ENCODE assay signal across 15 cellular contexts in genomic region chr12:85527192-85527591, GRCh38.
A peak's percentile ranks its signal among the peaks of the same experiment; 100 is the strongest.
DNase-seq lines count a peak whose midpoint lies in the region; ATAC-seq, FAIRE-seq and TF ChIP-seq lines count a peak whose summit lies in the region.
"Had no signal": no experiment of that assay in that cellular context is flagged by ENCODE, and none has a peak within 500 bp of the region (broad histone marks: within the 10 kb centered on the region; RNA-seq: fewer than 3 reads in every experiment).

No MANE protein-coding gene starts in this region.

- no peaks in the 10 kb centered on the region for H3K27me3 Mint-ChIP-seq in activated T-helper 2 cell treated with anti-CD3 and anti-CD28 coated beads, Interferon-gamma antibody, Interleukin-2, Interleukin-4, amounts not matched to agents 10 μg/mL and 5 μg/mL and 100 μg/mL, durations not matched to agents 14 hours and 24 hours and 36 hours (ENCODE audit: low read depth)
- H3K27me3 Mint-ChIP-seq: activated CD4-positive, alpha-beta T cell treated with anti-CD3 and anti-CD28 coated beads, Interleukin-2, amount 10 ng/mL, durations not matched to agents 24 days and 14 days; IgD-negative memory B cell had no signal

- H3K9me3 Mint-ChIP-seq in activated T-helper 2 cell treated with anti-CD3 and anti-CD28 coated beads, Interferon-gamma antibody, Interleukin-2, Interleukin-4, amounts not matched to agents 10 μg/mL and 5 μg/mL and 100 μg/mL, durations not matched to agents 14 hours and 24 hours and 36 hours = no peaks in the 10 kb centered on the region
- H3K9me3 Mint-ChIP-seq: activated CD4-positive, alpha-beta T cell treated with anti-CD3 and anti-CD28 coated beads, Interleukin-2, amount 10 ng/mL, durations not matched to agents 24 days and 14 days had no signal

- no peaks in the 10 kb centered on the region for H3K36me3 Mint-ChIP-seq in activated T-helper 2 cell treated with anti-CD3 and anti-CD28 coated beads, Interferon-gamma antibody, Interleukin-2, Interleukin-4, amounts not matched to agents 10 μg/mL and 5 μg/mL and 100 μg/mL, durations not matched to agents 14 hours and 24 hours and 36 hours (ENCODE audit: low read depth)
- H3K36me3 Mint-ChIP-seq: activated naive CD4-positive, alpha-beta T cell treated with anti-CD3 and anti-CD28 coated beads, Interleukin-2, amount 50 U/mL, for 72 hours; IgD-negative memory B cell had no signal

- no peak overlapping the region for H3K4me3 Mint-ChIP-seq in activated T-helper 2 cell treated with anti-CD3 and anti-CD28 coated beads, Interferon-gamma antibody, Interleukin-2, Interleukin-4, amounts not matched to agents 10 μg/mL and 5 μg/mL and 100 μg/mL, durations not matched to agents 14 hours and 24 hours and 36 hours (ENCODE audit: low read depth)
- H3K4me3 Mint-ChIP-seq: activated CD4-positive, alpha-beta T cell treated with anti-CD3 and anti-CD28 coated beads, Interleukin-2, amount 10 ng/mL, durations not matched to agents 24 days and 14 days had no signal

- FAIRE-seq in GM12891 (lab: Jason Lieb, UNC) = no peak
- FAIRE-seq: colon had no signal

- peaks cover 3% of the 10 kb centered on the region for H3K4me1 Mint-ChIP-seq in activated T-helper 2 cell treated with anti-CD3 and anti-CD28 coated beads, Interferon-gamma antibody, Interleukin-2, Interleukin-4, amounts not matched to agents 10 μg/mL and 5 μg/mL and 100 μg/mL, durations not matched to agents 14 hours and 24 hours and 36 hours (ENCODE audit: low read depth)

- DNase-seq in GM12891 (ENCODE audit: insufficient read length, low spot score) (no peak), sciatic nerve (ENCODE audit: low spot score) (no peak), dorsolateral prefrontal cortex (no peak)
- no peak for DNase-seq in activated T-helper 2 cell treated with anti-CD3 and anti-CD28 coated beads, Interferon-gamma antibody, Interleukin-2, Interleukin-4, amounts not matched to agents 10 μg/mL and 5 μg/mL and 100 μg/mL, durations not matched to agents 14 hours and 24 hours and 36 hours (ENCODE audit: low spot score)
- no peak for DNase-seq in stimulated activated naive CD4-positive, alpha-beta T cell treated with Interleukin-2 at 50 U/mL for 16 hours (lab: John Stamatoyannopoulos, UW)
- DNase-seq: activated CD4-positive, alpha-beta T cell treated with anti-CD3 and anti-CD28 coated beads, Interleukin-2, amount 10 ng/mL, durations not matched to agents 24 days and 14 days; left cardiac atrium; NCI-H2227 treated with DMSO at 0.1 percent for 48 hours; SIG-M5 had no signal

- TF ChIP-seq POLR2A in GM12891 (IDR thresholded peaks at IDR 0.05; ENCODE audit: low read depth, low read length) = no peak

- ATAC-seq in GM19395 (IDR thresholded peaks at IDR 0.05; ENCODE audit: unreplicated experiment) = peak; percentile 76
- peak; percentile 72 for ATAC-seq in HG02763 (IDR thresholded peaks at IDR 0.05; ENCODE audit: unreplicated experiment)
- ATAC-seq in HG03457 (IDR thresholded peaks at IDR 0.05; ENCODE audit: unreplicated experiment) = peak; percentile 66
- ATAC-seq in sciatic nerve = no peak
- ATAC-seq: activated naive CD4-positive, alpha-beta T cell treated with anti-CD3 and anti-CD28 coated beads, Interleukin-2, amount 50 U/mL, for 72 hours; left cardiac atrium had no signal

- H3K4me3 ChIP-seq in dorsolateral prefrontal cortex = no peak overlapping the region

- intact Hi-C loops in activated T-helper 2 cell treated with anti-CD3 and anti-CD28 coated beads, Interferon-gamma antibody, Interleukin-2, Interleukin-4, amounts not matched to agents 10 μg/mL and 5 μg/mL and 100 μg/mL, durations not matched to agents 14 hours and 24 hours and 36 hours (cut with micrococcal nuclease) = no loop called here
- intact Hi-C loops in sciatic nerve (cut with DNase I) (no loop called here), dorsolateral prefrontal cortex (cut with DNase I) (no loop called here)

- H3K27ac ChIP-seq in dorsolateral prefrontal cortex = no peak overlapping the region

- peaks cover 0 to 8% (median 0%) of the 10 kb centered on the region in 45 donors for H3K27me3 ChIP-seq in dorsolateral prefrontal cortex

- no peak for TF ChIP-seq CTCF in dorsolateral prefrontal cortex (IDR thresholded peaks at IDR 0.05 in 54 of 56, conservative IDR thresholded peaks at IDR 0.05 in 2 of 56; ENCODE audit: low read depth in 1 of 56, partially characterized antibody in 56 of 56)

- no peak overlapping the region for H3K27ac Mint-ChIP-seq in activated T-helper 2 cell treated with anti-CD3 and anti-CD28 coated beads, Interferon-gamma antibody, Interleukin-2, Interleukin-4, amounts not matched to agents 10 μg/mL and 5 μg/mL and 100 μg/mL, durations not matched to agents 14 hours and 24 hours and 36 hours
- H3K27ac Mint-ChIP-seq: activated CD4-positive, alpha-beta T cell treated with anti-CD3 and anti-CD28 coated beads, Interleukin-2, amount 10 ng/mL, durations not matched to agents 24 days and 14 days; activated naive CD4-positive, alpha-beta T cell treated with anti-CD3 and anti-CD28 coated beads, Interleukin-2, amount 50 U/mL, for 72 hours; IgD-negative memory B cell had no signal

TF ChIP-seq in GM12891, 5 proteins besides CTCF, POLR2A, EP300 and RAD21:
- peak; percentile 64 for TF ChIP-seq POU2F2 (IDR thresholded peaks at IDR 0.05; ENCODE audit: low read depth, low read length)
- TF ChIP-seq POLR2AphosphoS5 (IDR thresholded peaks at IDR 0.05; ENCODE audit: low read depth, low read length) = no peak
TF ChIP-seq in GM12891: peak in this region for 1.
